ENCODE assay signal across 9 cellular contexts in genomic region chr10:14554843-14555205, GRCh38.
A peak's percentile ranks its signal among the peaks of the same experiment; 100 is the strongest.
DNase-seq lines count a peak whose midpoint lies in the region; TF ChIP-seq lines count a peak whose summit lies in the region.
"Had no signal": no experiment of that assay in that cellular context is flagged by ENCODE, and none has a peak within 500 bp of the region (broad histone marks: within the 10 kb centered on the region; RNA-seq: fewer than 3 reads in every experiment).

No MANE protein-coding gene starts in this region.

- no peaks in the 10 kb centered on the region for H3K27me3 ChIP-seq in CD4-positive, alpha-beta memory T cell (ENCODE audit: insufficient read depth, low read length)
- no peaks in the 10 kb centered on the region for H3K27me3 ChIP-seq in OCI-LY1 (ENCODE audit: insufficient read depth, low read length)
- no peaks in the 10 kb centered on the region for H3K27me3 ChIP-seq in dorsolateral prefrontal cortex
- no peaks in the 10 kb centered on the region for H3K27me3 ChIP-seq in neutrophil

- peaks cover 24 to 59% of the 10 kb centered on the region in 2 donors for H3K36me3 Mint-ChIP-seq in CD4-positive, alpha-beta memory T cell

- no peaks in the 10 kb centered on the region for H3K9me2 ChIP-seq in OCI-LY1 (ENCODE audit: low read depth, low read length)

- CTCF ChIA-PET in CD4-positive, alpha-beta memory T cell (lab: Charles Lee; ENCODE audit: partially characterized antibody), result interaction anchor here (0.6 to 6.6 kb wide), 14 partner anchors 8 to 359 kb away, joined by 3 to 49 read pairs (median 4); partner anchors contain the start of gene CDNF

- peak overlapping the region; percentile 7; the same call in 1 of the 2 replicates for H3K4me2 ChIP-seq in OCI-LY1 (ENCODE audit: low read length)

- H3K4me1 ChIP-seq in CD4-positive, alpha-beta memory T cell (ENCODE audit: insufficient read depth, low read length), result peaks cover 100% of the 10 kb centered on the region
- H3K4me1 ChIP-seq in OCI-LY1 (ENCODE audit: insufficient read depth, low read length, severe bottlenecking) (peaks cover 87% of the 10 kb centered on the region), neutrophil (ENCODE audit: control insufficient read depth in 1 of 2, insufficient read depth in 1 of 2, low read depth in 1 of 2, low read length in 1 of 2) (peaks cover 100% of the 10 kb centered on the region in 2 experiments)

- H3K36me3 ChIP-seq in CD4-positive, alpha-beta memory T cell (ENCODE audit: insufficient read depth, low read length), result peaks cover 7% of the 10 kb centered on the region
- peaks cover 38% of the 10 kb centered on the region; the same call in 1 of the 2 replicates for H3K36me3 ChIP-seq in OCI-LY1 (ENCODE audit: insufficient read depth, low read length)
- H3K36me3 ChIP-seq in neutrophil, result no peaks in the 10 kb centered on the region

- no peaks in the 10 kb centered on the region for H3F3A ChIP-seq in OCI-LY1 (ENCODE audit: insufficient read depth, low read length)

- no peak overlapping the region for H3K4me3 ChIP-seq in CD4-positive, alpha-beta memory T cell (ENCODE audit: low read length in 2 of 2)
- H3K4me3 ChIP-seq in OCI-LY1 (ENCODE audit: low read depth, low read length, poor library complexity, severe bottlenecking) (no peak overlapping the region), dorsolateral prefrontal cortex (peak overlapping the region in 4 of 59 donors; percentile 3 to 35 (median 10)), neutrophil (ENCODE audit: low read depth in 1 of 2, low read length in 1 of 2) (peak overlapping the region; percentile 32 to 53)

- POLR2A ChIA-PET in CD4-positive, alpha-beta memory T cell (lab: Charles Lee; ENCODE audit: partially characterized antibody), result interaction anchor here (0.9 to 5.3 kb wide), 16 partner anchors 9 to 324 kb away, joined by 3 to 50 read pairs (median 5); partner anchors contain the start of genes CDNF, HSPA14, MSANTD7 and SUV39H2

- no peak overlapping the region for H3K9ac ChIP-seq in OCI-LY1 (ENCODE audit: low read length)
- H3K9ac ChIP-seq: parathyroid adenoma had no signal

- H3K27ac Mint-ChIP-seq in CD4-positive, alpha-beta memory T cell, result peak overlapping the region; percentile 80 to 96 (median 93)

- intact Hi-C loops in CD4-positive, alpha-beta memory T cell (cut with micrococcal nuclease), result no loop called here
- intact Hi-C loops in dorsolateral prefrontal cortex (cut with DNase I), result loop anchor here (5.0 to 10.0 kb wide), 2 partner anchors 50 to 58 kb away; no protein-coding TSS in a partner anchor

- no peaks in the 10 kb centered on the region for H4K20me1 ChIP-seq in OCI-LY1 (ENCODE audit: insufficient read depth, low read length)

- peaks cover 73 to 99% (median 86%) of the 10 kb centered on the region in 4 donors for H3K4me1 Mint-ChIP-seq in CD4-positive, alpha-beta memory T cell

- H3K79me2 ChIP-seq in OCI-LY1 (ENCODE audit: insufficient read depth, low read length), result peaks cover 97% of the 10 kb centered on the region

- no peak overlapping the region for H2AFZ ChIP-seq in OCI-LY1 (ENCODE audit: low read length)

- H3K4me3 Mint-ChIP-seq in CD4-positive, alpha-beta memory T cell, result peak overlapping the region in 7 of 8 donors; percentile 55 to 88 (median 78)

- no peaks in the 10 kb centered on the region for H3K9me3 ChIP-seq in CD4-positive, alpha-beta memory T cell (ENCODE audit: control insufficient read depth in 1 of 2, low read length in 2 of 2)
- H3K9me3 ChIP-seq in OCI-LY1 (ENCODE audit: low read length) (no peaks in the 10 kb centered on the region), neutrophil (no peaks in the 10 kb centered on the region)

- no peaks in the 10 kb centered on the region for H3K27me3 Mint-ChIP-seq in CD4-positive, alpha-beta memory T cell

- TF ChIP-seq CTCF in OCI-LY1 (IDR thresholded peaks at IDR 0.05; ENCODE audit: low read length) (no peak), dorsolateral prefrontal cortex (IDR thresholded peaks at IDR 0.05 in 54 of 56, conservative IDR thresholded peaks at IDR 0.05 in 2 of 56; ENCODE audit: low read depth in 1 of 56, partially characterized antibody in 56 of 56) (no peak), neutrophil (IDR thresholded peaks at IDR 0.05) (no peak), GM20000 (IDR thresholded peaks at IDR 0.05; ENCODE audit: extremely low read depth, missing control alignments) (no peak)

- H3K27ac ChIP-seq in CD4-positive, alpha-beta memory T cell (ENCODE audit: low read depth, low read length), result peak overlapping the region; percentile 65
- H3K27ac ChIP-seq in OCI-LY1 (ENCODE audit: low read depth, low read length, poor library complexity, severe bottlenecking), result peak overlapping the region; percentile 77
- H3K27ac ChIP-seq in dorsolateral prefrontal cortex, result peak overlapping the region in 40 of 59 donors; percentile 1 to 100 (median 70)
- H3K27ac ChIP-seq in neutrophil, result peak overlapping the region; percentile 95

- DNase-seq in CD4-positive, alpha-beta memory T cell, result peak in 3 of 5 donors; percentile 37 to 66 (median 42)
- DNase-seq in dorsolateral prefrontal cortex (no peak), GM20000 (ENCODE audit: low spot score) (no peak), dedifferentiated amniotic fluid mesenchymal stem cell (ENCODE audit: extremely low spot score) (no peak), NCI-H1048 (lab: John Stamatoyannopoulos, UW) (no peak), GM19238 (ENCODE audit: insufficient read length, low spot score) (no peak)

- H3K9me3 Mint-ChIP-seq in CD4-positive, alpha-beta memory T cell, result peaks cover 0 to 5% (median 0%) of the 10 kb centered on the region in 8 donors

Comparison
In these comparisons a context has a peak if more than half of its experiments do, and no peak if none do; other contexts are left out.
1. DNase-seq: peak in CD4-positive, alpha-beta memory T cell (3 of 5); none in dorsolateral prefrontal cortex (0 of 10), GM20000 (single experiment), dedifferentiated amniotic fluid mesenchymal stem cell (single experiment), NCI-H1048 (single experiment) and GM19238 (single experiment).
2. H3K4me3 ChIP-seq: peak in neutrophil (2 of 2); none in CD4-positive, alpha-beta memory T cell (0 of 2) and OCI-LY1 (single experiment).
3. Peak in every context shown above with its lines, with median percentiles within 50 percentile points of each other: H3K27ac ChIP-seq.